15 cellular contexts compared by ENCODE assay signal in genomic region chr5:149412783-149413476, GRCh38. TPM values are rescaled to one million over a fixed set of nuclear protein-coding genes. Genes with fewer than 3 reads are reported as not detected.
DNase-seq lines count a peak whose midpoint lies in the region; ATAC-seq and TF ChIP-seq lines count a peak whose summit lies in the region.
"Had no signal": no experiment of that assay in that cellular context is flagged by ENCODE, and none has a peak within 500 bp of the region (broad histone marks: within the 10 kb centered on the region; RNA-seq: fewer than 3 reads in every experiment).

No MANE protein-coding gene starts in this region.

- H4K20me1 ChIP-seq in fibroblast of lung (ENCODE audit: control insufficient read depth, extremely low read depth, insufficient read depth, low read length): no peaks in the 10 kb centered on the region

- DNase-seq in NT2/D1 (ENCODE audit: low read depth, low spot score): no peak
- DNase-seq in fibroblast of lung (ENCODE audit: low read depth in 2 of 2): no peak
- DNase-seq in thoracic aorta (ENCODE audit: low spot score): no peak
- DNase-seq in activated CD4-positive, alpha-beta T cell treated with anti-CD3 and anti-CD28 coated beads for 48 hours: no peak
- DNase-seq in occipital lobe (lab: John Stamatoyannopoulos, UW): no peak
- no peak for DNase-seq in globus pallidus (ENCODE audit: low spot score)
- DNase-seq: activated naive CD8-positive, alpha-beta T cell treated with anti-CD3 and anti-CD28 coated beads, Interleukin-2, amount 10 ng/mL, durations not matched to agents 7 days and 5 days; kidney; NCI-H2029 treated with DMSO at 0.1 percent for 48 hours; NCI-H82 had no signal

- H2AFZ ChIP-seq in fibroblast of lung (ENCODE audit: low read length): no peak overlapping the region

- H3K4me1 ChIP-seq in NT2/D1 (ENCODE audit: insufficient read depth, insufficient read length) (peaks cover 5% of the 10 kb centered on the region), fibroblast of lung (ENCODE audit: control insufficient read depth, extremely low read depth, insufficient read depth, low read length) (peaks cover 54% of the 10 kb centered on the region), muscle layer of colon (ENCODE audit: insufficient read depth, low read length) (peaks cover 39% of the 10 kb centered on the region), thoracic aorta (ENCODE audit: control insufficient read depth in 1 of 2, low read depth in 2 of 2) (peaks cover 16 to 56% of the 10 kb centered on the region in 2 donors)

- H3K9ac ChIP-seq in NT2/D1 (ENCODE audit: insufficient read length, low read depth): peak overlapping the region; percentile 8
- peak overlapping the region; percentile 61 for H3K9ac ChIP-seq in fibroblast of lung (ENCODE audit: insufficient read depth, low read length)
- peak overlapping the region; percentile 98 for H3K9ac ChIP-seq in muscle layer of colon (ENCODE audit: low read length)

- TF ChIP-seq CTCF in fibroblast of lung (conservative IDR thresholded peaks at IDR 0.05 in 1 of 2, IDR thresholded peaks at IDR 0.05 in 1 of 2; ENCODE audit: low read depth in 1 of 2, low read length in 2 of 2): no peak
- TF ChIP-seq CTCF in thoracic aorta (IDR thresholded peaks at IDR 0.05): no peak

- H3K27me3 ChIP-seq in NT2/D1 (ENCODE audit: insufficient read depth, insufficient read length) (no peaks in the 10 kb centered on the region), fibroblast of lung (ENCODE audit: control insufficient read depth, insufficient read depth, low read length) (no peaks in the 10 kb centered on the region), muscle layer of colon (ENCODE audit: control insufficient read depth in 1 of 2, insufficient read depth in 2 of 2, low read length in 2 of 2) (no peaks in the 10 kb centered on the region), thoracic aorta (replicated peaks; ENCODE audit: insufficient read depth) (no peaks in the 10 kb centered on the region)

- H3K27ac ChIP-seq in fibroblast of lung (ENCODE audit: insufficient read depth, low read length) (peak overlapping the region; percentile 62), muscle layer of colon (ENCODE audit: low read depth, low read length) (peak overlapping the region; percentile 99), thoracic aorta (peak overlapping the region; percentile 96 to 97)
- H3K27ac ChIP-seq: C4-2B had no signal

- H3K79me2 ChIP-seq in fibroblast of lung (ENCODE audit: control insufficient read depth, insufficient read depth, low read length): peaks cover 94% of the 10 kb centered on the region

- H3K36me3 ChIP-seq in NT2/D1 (ENCODE audit: insufficient read depth, insufficient read length, low read length) (no peaks in the 10 kb centered on the region), fibroblast of lung (ENCODE audit: control insufficient read depth, insufficient read depth, low read length) (peaks cover 10% of the 10 kb centered on the region), muscle layer of colon (ENCODE audit: insufficient read depth, low read length) (peaks cover 98% of the 10 kb centered on the region), thoracic aorta (peaks cover 90% of the 10 kb centered on the region)

- H3K4me2 ChIP-seq in fibroblast of lung (ENCODE audit: extremely low read depth, insufficient read depth, low read length): peak overlapping the region; percentile 1

- ATAC-seq in thoracic aorta (ENCODE audit: insufficient number of reproducible peaks, low FRiP score, low read depth): no peak
- ATAC-seq in GM21576 (IDR thresholded peaks at IDR 0.05; ENCODE audit: unreplicated experiment): no peak

- H3K9me3 ChIP-seq in NT2/D1 (ENCODE audit: insufficient read depth, low read length): no peaks in the 10 kb centered on the region
- H3K9me3 ChIP-seq in fibroblast of lung (ENCODE audit: control insufficient read depth, insufficient read depth, low read depth, low read length): no peaks in the 10 kb centered on the region
- H3K9me3 ChIP-seq in muscle layer of colon (ENCODE audit: low read length): no peaks in the 10 kb centered on the region
- no peaks in the 10 kb centered on the region for H3K9me3 ChIP-seq in thoracic aorta

- H3K4me3 ChIP-seq in NT2/D1 (ENCODE audit: insufficient read length, low read depth) (no peak overlapping the region), fibroblast of lung (replicated peaks in 1 of 4; ENCODE audit: control extremely low read depth in 1 of 4, insufficient read depth in 1 of 4, low read depth in 3 of 4, low read length in 4 of 4) (peak overlapping the region in 1 of 4 experiments; percentile 95), muscle layer of colon (ENCODE audit: low read depth in 1 of 2, low read length in 2 of 2) (peak overlapping the region; percentile 83 to 98), thoracic aorta (peak overlapping the region; percentile 83)

RNA-seq across cellular contexts. Expression of gene IL17B, which starts 33.8 kb away (rescaled TPM):
- total RNA-seq in fibroblast of lung (not detected in 2 replicates), thoracic aorta (1 to 10 TPM; 1.9 to 7.1 TPM), occipital lobe (not detected)
- 0.34 TPM in 1 of 2 replicates, not detected in the other for polyA plus RNA-seq in fibroblast of lung
- polyA plus RNA-seq in fibroblast of lung (2012): not detected in 2 replicates
- polyA minus RNA-seq in fibroblast of lung (ENCODE audit: low replicate concordance): not detected in 2 replicates
- total RNA-seq: activated naive CD8-positive, alpha-beta T cell treated with anti-CD3 and anti-CD28 coated beads, Interleukin-2, amount 10 ng/mL, durations not matched to agents 7 days and 5 days; Daoy had no signal
- polyA plus RNA-seq: neural cell had no signal

RNA-seq across cellular contexts. Expression of gene PCYOX1L, which starts 55.1 kb away (rescaled TPM):
- 4.9 and 7.6 TPM in 2 replicates for total RNA-seq in fibroblast of lung
- 9.1 and 11.3 TPM in 2 replicates for polyA plus RNA-seq in fibroblast of lung
- 7.1 and 9.4 TPM in 2 replicates for polyA plus RNA-seq in fibroblast of lung (2012)
- 12.6 and 15.1 TPM in 2 replicates for polyA minus RNA-seq in fibroblast of lung (ENCODE audit: low replicate concordance)
- 1 to 10 TPM; 7.3 to 7.8 TPM for total RNA-seq in thoracic aorta
- total RNA-seq in occipital lobe: 11.9 TPM

Comparison
In these comparisons a context has a peak if more than half of its experiments do, and no peak if none do; other contexts are left out.
1. H3K9ac ChIP-seq: peak in every context shown above with its lines; median percentile 98 in muscle layer of colon; 61 in fibroblast of lung; 8 in NT2/D1.